ENCODE assay signal across 8 cellular contexts in the genomic region with DNA sequence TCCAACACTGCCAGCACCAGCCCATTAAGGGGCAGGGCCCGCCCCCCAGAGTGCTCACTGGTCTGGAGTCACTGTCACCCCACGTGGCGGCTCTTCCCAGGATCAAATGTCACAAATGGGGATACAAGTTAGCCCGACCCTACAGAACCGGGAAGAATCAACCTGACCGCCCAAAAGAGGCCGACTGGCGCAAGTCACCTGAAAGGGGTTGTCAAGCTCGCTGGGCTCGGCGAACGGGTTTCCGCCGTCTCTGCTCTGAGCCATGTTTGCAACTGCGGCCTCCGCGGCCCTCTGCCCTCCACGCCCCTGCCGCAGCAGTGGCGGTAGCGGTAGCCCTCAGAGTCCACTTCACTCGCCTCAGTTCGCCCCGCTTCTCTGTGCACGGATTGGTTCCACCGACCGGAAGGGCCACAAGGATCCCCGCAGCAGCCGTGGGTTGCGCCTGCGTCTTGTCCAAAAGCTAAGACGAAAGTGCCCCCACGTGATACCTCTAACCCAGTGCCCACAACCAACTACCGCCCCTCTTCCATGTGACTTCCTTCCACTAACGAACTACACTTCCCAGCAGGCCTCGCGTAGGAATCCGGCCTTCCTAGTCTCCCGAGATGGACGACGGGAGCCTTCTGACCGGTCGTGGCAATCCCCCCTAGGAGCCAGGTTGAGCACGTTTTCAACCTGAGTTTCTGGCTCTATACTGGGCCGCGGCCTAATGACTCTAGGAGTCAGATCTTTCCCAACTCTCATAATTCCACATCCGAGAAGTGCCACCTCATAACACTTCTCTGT.
DNase-seq lines count a peak whose midpoint lies in the region; FAIRE-seq and TF ChIP-seq lines count a peak whose summit lies in the region.

Gene SCAMP3, minus strand, starts transcription at position 473 of the 786 bp plus-strand sequence. Its CDS starts 209 bp downstream, at position 264.

- peaks cover 9% of the 10 kb centered on the region for H4K20me1 ChIP-seq in Loucy (ENCODE audit: insufficient read depth, low read length, poor library complexity, severe bottlenecking)

- TF ChIP-seq CTCF in Loucy (conservative IDR thresholded peaks at IDR 0.05; ENCODE audit: low read length): no peak
- no peak for TF ChIP-seq CTCF in fibroblast of pulmonary artery (IDR thresholded peaks at IDR 0.05; ENCODE audit: low read length, missing control alignments)
- TF ChIP-seq CTCF in nephron (IDR thresholded peaks at IDR 0.05; ENCODE audit: unreplicated experiment in 3 of 3): no peak

- H3K27ac Mint-ChIP-seq in nephron: peak within 1 kb of the TSS; percentile 64 to 86 (median 81)
- H3K27ac Mint-ChIP-seq in stimulated activated naive CD8-positive, alpha-beta T cell treated with anti-CD3 and anti-CD28 coated beads, Interleukin-15, Interleukin-2, amounts not matched to agents 100 ng/mL and 50 ng/mL, for 24 hours: peak within 1 kb of the TSS; percentile 94

- peaks cover 20% of the 10 kb centered on the region for H3K79me2 ChIP-seq in Loucy (ENCODE audit: insufficient read depth, low read length)

- FAIRE-seq in H54 (lab: Jason Lieb, UNC): peak; percentile 68

- peak within 1 kb of the TSS; percentile 96 to 97 (median 97) for H3K4me3 Mint-ChIP-seq in nephron
- H3K4me3 Mint-ChIP-seq in stimulated activated naive CD8-positive, alpha-beta T cell treated with anti-CD3 and anti-CD28 coated beads, Interleukin-15, Interleukin-2, amounts not matched to agents 100 ng/mL and 50 ng/mL, for 24 hours: peak within 1 kb of the TSS; percentile 90

- peak within 1 kb of the TSS; percentile 76 for H2AFZ ChIP-seq in Loucy (ENCODE audit: low read length)

- H3K9me3 Mint-ChIP-seq in nephron: no peaks in the 10 kb centered on the region
- no peaks in the 10 kb centered on the region for H3K9me3 Mint-ChIP-seq in stimulated activated naive CD8-positive, alpha-beta T cell treated with anti-CD3 and anti-CD28 coated beads, Interleukin-15, Interleukin-2, amounts not matched to agents 100 ng/mL and 50 ng/mL, for 24 hours

- peaks cover 45% of the 10 kb centered on the region; the same call in 1 of the 2 replicates for H3K36me3 ChIP-seq in Loucy (ENCODE audit: insufficient read depth, low read length)

- H3K4me2 ChIP-seq in Loucy (ENCODE audit: low read depth, low read length, poor library complexity, severe bottlenecking): peak within 1 kb of the TSS; percentile 97

- H3K9me3 ChIP-seq in Loucy (ENCODE audit: insufficient read depth, low read depth, low read length): no peaks in the 10 kb centered on the region

- DNase-seq in EL (peak; percentile 99), H54 (ENCODE audit: insufficient read length, low spot score) (peak; percentile 97), fibroblast of pulmonary artery (ENCODE audit: low read depth) (peak; percentile 99)
- peak; percentile 80 for DNase-seq in activated T-helper 9 cell treated with anti-CD3 and anti-CD28 coated beads, Interleukin-2, amount 50 U/mL, for 16 hours (ENCODE audit: low read depth)

- no peaks in the 10 kb centered on the region for H3K27me3 Mint-ChIP-seq in nephron (ENCODE audit: low read depth)
- no peaks in the 10 kb centered on the region for H3K27me3 Mint-ChIP-seq in stimulated activated naive CD8-positive, alpha-beta T cell treated with anti-CD3 and anti-CD28 coated beads, Interleukin-15, Interleukin-2, amounts not matched to agents 100 ng/mL and 50 ng/mL, for 24 hours

- H3K4me3 ChIP-seq in Loucy (ENCODE audit: low read length, poor library complexity, severe bottlenecking): peak within 1 kb of the TSS; percentile 81
- peak within 1 kb of the TSS; percentile 88 for H3K4me3 ChIP-seq in fibroblast of pulmonary artery (replicated peaks; ENCODE audit: low read depth, low read length)

- no peaks in the 10 kb centered on the region for H3K9me2 ChIP-seq in Loucy (replicated peaks; ENCODE audit: low read depth, low read length)

- H3F3A ChIP-seq in Loucy (ENCODE audit: low read depth): peaks cover 9% of the 10 kb centered on the region; the same call in 1 of the 2 replicates

- peaks cover 16% of the 10 kb centered on the region for H3K4me1 ChIP-seq in Loucy (ENCODE audit: insufficient read depth, low read length, poor library complexity, severe bottlenecking)

- H3K27me3 ChIP-seq in Loucy (ENCODE audit: insufficient read depth, low read length, poor library complexity, severe bottlenecking): no peaks in the 10 kb centered on the region

- peak; percentile 82 for TF ChIP-seq POLR2A in H54 (IDR thresholded peaks at IDR 0.05; ENCODE audit: low read depth, low read length)
- peak; percentile 91 for TF ChIP-seq POLR2A in Raji (IDR thresholded peaks at IDR 0.05; ENCODE audit: insufficient read depth, low read depth, low read length)

- peaks cover 65% of the 10 kb centered on the region for H3K36me3 Mint-ChIP-seq in nephron (ENCODE audit: low read depth)
- H3K36me3 Mint-ChIP-seq in stimulated activated naive CD8-positive, alpha-beta T cell treated with anti-CD3 and anti-CD28 coated beads, Interleukin-15, Interleukin-2, amounts not matched to agents 100 ng/mL and 50 ng/mL, for 24 hours (ENCODE audit: low read depth): peaks cover 82% of the 10 kb centered on the region

- H3K9ac ChIP-seq in Loucy (ENCODE audit: low read depth, low read length, poor library complexity, severe bottlenecking): peak within 1 kb of the TSS; percentile 86

- peaks cover 18% of the 10 kb centered on the region for H3K4me1 Mint-ChIP-seq in nephron
- H3K4me1 Mint-ChIP-seq in stimulated activated naive CD8-positive, alpha-beta T cell treated with anti-CD3 and anti-CD28 coated beads, Interleukin-15, Interleukin-2, amounts not matched to agents 100 ng/mL and 50 ng/mL, for 24 hours (ENCODE audit: low read depth): peaks cover 40% of the 10 kb centered on the region

Comparison
In these comparisons a context has a peak if more than half of its experiments do, and no peak if none do; other contexts are left out.
1. Peak in every context shown above with its lines: DNase-seq and H3K4me3 ChIP-seq.